1 cellular context compared by ENCODE assay signal in the genomic region with DNA sequence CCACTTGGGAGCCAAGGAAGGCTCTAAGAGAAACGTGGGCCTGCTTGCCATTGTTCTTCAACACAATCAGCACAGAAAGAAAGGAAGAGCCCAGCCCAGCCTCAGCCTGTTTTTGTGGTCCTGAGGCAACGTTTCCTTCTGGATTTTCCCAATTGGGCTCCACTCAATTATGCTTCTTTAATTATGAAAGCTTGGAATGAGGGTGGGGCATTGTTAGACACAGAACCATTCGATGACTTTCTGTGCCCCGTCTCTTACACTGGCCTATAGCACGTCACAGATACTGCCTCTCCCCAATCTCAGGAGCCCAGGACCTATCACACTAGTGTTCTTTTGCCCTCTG.
TF ChIP-seq lines count a peak whose summit lies in the region.

No MANE protein-coding gene starts in this region.

TF ChIP-seq in A549, 52 proteins besides CTCF, POLR2A, EP300 and RAD21 (continued from another document):
- TF ChIP-seq, protein P1, sequence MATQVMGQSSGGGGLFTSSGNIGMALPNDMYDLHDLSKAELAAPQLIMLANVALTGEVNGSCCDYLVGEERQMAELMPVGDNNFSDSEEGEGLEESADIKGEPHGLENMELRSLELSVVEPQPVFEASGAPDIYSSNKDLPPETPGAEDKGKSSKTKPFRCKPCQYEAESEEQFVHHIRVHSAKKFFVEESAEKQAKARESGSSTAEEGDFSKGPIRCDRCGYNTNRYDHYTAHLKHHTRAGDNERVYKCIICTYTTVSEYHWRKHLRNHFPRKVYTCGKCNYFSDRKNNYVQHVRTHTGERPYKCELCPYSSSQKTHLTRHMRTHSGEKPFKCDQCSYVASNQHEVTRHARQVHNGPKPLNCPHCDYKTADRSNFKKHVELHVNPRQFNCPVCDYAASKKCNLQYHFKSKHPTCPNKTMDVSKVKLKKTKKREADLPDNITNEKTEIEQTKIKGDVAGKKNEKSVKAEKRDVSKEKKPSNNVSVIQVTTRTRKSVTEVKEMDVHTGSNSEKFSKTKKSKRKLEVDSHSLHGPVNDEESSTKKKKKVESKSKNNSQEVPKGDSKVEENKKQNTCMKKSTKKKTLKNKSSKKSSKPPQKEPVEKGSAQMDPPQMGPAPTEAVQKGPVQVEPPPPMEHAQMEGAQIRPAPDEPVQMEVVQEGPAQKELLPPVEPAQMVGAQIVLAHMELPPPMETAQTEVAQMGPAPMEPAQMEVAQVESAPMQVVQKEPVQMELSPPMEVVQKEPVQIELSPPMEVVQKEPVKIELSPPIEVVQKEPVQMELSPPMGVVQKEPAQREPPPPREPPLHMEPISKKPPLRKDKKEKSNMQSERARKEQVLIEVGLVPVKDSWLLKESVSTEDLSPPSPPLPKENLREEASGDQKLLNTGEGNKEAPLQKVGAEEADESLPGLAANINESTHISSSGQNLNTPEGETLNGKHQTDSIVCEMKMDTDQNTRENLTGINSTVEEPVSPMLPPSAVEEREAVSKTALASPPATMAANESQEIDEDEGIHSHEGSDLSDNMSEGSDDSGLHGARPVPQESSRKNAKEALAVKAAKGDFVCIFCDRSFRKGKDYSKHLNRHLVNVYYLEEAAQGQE (IDR thresholded peaks at IDR 0.05): no peak
- no peak for TF ChIP-seq EHF (CRISPR knock-in tag; IDR thresholded peaks at IDR 0.05)
- no peak for TF ChIP-seq RARB (CRISPR knock-in tag; IDR thresholded peaks at IDR 0.05)
- TF ChIP-seq KDM5A (IDR thresholded peaks at IDR 0.05): no peak
- TF ChIP-seq NR3C1 (IDR thresholded peaks at IDR 0.05): no peak
